Comparison of ENCODE assay signal across 22 cellular contexts in the genomic region with DNA sequence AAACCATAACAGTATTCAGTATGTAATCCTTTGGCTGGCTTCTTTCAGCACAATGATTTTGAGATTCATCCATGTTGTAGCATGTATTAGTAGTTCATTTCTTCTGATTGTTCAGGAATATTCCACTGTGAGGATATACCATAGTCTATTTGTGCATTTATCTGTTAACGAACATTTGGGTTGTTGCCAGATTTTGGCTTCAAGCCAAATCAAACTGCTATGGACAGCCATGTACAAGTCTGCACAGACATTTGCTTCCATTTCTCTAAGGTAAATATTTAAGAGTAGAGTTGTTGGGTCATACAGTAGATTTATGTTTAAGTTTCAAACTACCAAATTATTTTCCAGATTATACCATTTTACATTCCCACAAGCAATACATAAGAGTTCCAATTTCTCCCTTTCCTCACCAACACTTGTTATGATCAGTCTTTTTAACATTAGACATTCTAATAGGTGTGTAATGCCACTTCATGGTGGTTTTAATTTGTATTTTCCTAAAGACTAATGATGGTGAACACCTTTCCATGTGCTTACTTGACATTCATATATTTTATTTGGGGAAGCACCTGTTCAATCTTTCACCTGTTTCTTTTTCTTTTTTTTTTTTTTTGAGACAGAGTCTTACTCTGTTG. TPM values are rescaled to one million over a fixed set of nuclear protein-coding genes. Genes with fewer than 3 reads are reported as not detected.
DNase-seq lines count a peak whose midpoint lies in the region; ATAC-seq, FAIRE-seq and TF ChIP-seq lines count a peak whose summit lies in the region.
"Had no signal": no experiment of that assay in that cellular context is flagged by ENCODE, and none has a peak within 500 bp of the region (broad histone marks: within the 10 kb centered on the region; RNA-seq: fewer than 3 reads in every experiment).

No MANE protein-coding gene starts in this region.

- H3K79me2 ChIP-seq in GM23248 (ENCODE audit: insufficient read depth) (no peaks in the 10 kb centered on the region), K562 (ENCODE audit: control insufficient read depth, insufficient read depth, low read length) (no peaks in the 10 kb centered on the region)

- H4K20me1 ChIP-seq in GM23248 (ENCODE audit: insufficient read depth), result no peaks in the 10 kb centered on the region
- H4K20me1 ChIP-seq in K562 (replicated peaks; ENCODE audit: control insufficient read depth, insufficient read depth, low read length), result no peaks in the 10 kb centered on the region

- H3K9me3 ChIP-seq in GM23248 (ENCODE audit: low read depth), result no peaks in the 10 kb centered on the region
- no peaks in the 10 kb centered on the region for H3K9me3 ChIP-seq in HEK293 (ENCODE audit: control insufficient read depth, insufficient read depth, low read depth, low read length)
- H3K9me3 ChIP-seq in K562 (replicated peaks; ENCODE audit: control insufficient read depth, insufficient read depth, low read depth, low read length), result no peaks in the 10 kb centered on the region
- H3K9me3 ChIP-seq in prostate gland, result no peaks in the 10 kb centered on the region
- no peaks in the 10 kb centered on the region for H3K9me3 ChIP-seq in ovary
- H3K9me3 ChIP-seq: BE2C, Caco-2 had no signal

- no peak for ATAC-seq in K562
- ATAC-seq: GM12878, GM23338 had no signal

- 96 to 100% methylated on average over 1 of the region's 1 CpG for WGBS in GM23248 (ENCODE audit: low coverage in 1 of 2, low lambda C conversion rate in 2 of 2, missing lambda C conversion rate in 2 of 2), 2 experiments
- WGBS in K562 (ENCODE audit: insufficient coverage, low coverage, missing lambda C conversion rate), result 8% methylated on average over 1 of the region's 1 CpG
- WGBS in prostate gland, result 35% methylated on average over 1 of the region's 1 CpG
- 59 to 81% (median 59%) methylated on average over 1 of the region's 1 CpG for WGBS in ovary, 3 donors

- no peaks in the 10 kb centered on the region for H3K9me1 ChIP-seq in K562 (ENCODE audit: control insufficient read depth, insufficient read depth, low read length)

- H2AFZ ChIP-seq in GM23248, result no peak overlapping the region
- no peak overlapping the region for H2AFZ ChIP-seq in K562 (ENCODE audit: low read depth, low read length)
- H2AFZ ChIP-seq: GM23338 had no signal

- H3K4me1 ChIP-seq in GM23248 (ENCODE audit: insufficient read depth) (no peaks in the 10 kb centered on the region), HEK293 (ENCODE audit: control insufficient read depth, insufficient read depth, low read length) (no peaks in the 10 kb centered on the region), K562 (replicated peaks in 1 of 2; ENCODE audit: control insufficient read depth in 2 of 2, insufficient read depth in 2 of 2, low read length in 2 of 2) (no peaks in the 10 kb centered on the region), prostate gland (replicated peaks) (peaks cover 19% of the 10 kb centered on the region), ovary (ENCODE audit: insufficient read depth) (no peaks in the 10 kb centered on the region)
- H3K4me1 ChIP-seq: BE2C, Caco-2 had no signal

- H3K36me3 ChIP-seq in GM23248 (ENCODE audit: low read depth) (peaks cover 4% of the 10 kb centered on the region; the same call in 1 of the 2 replicates), HEK293 (ENCODE audit: control insufficient read depth in 2 of 2, insufficient read depth in 1 of 2, low read length in 2 of 2) (peaks cover 0 to 14% of the 10 kb centered on the region in 2 experiments; a peak in 1 of 3 replicates), K562 (ENCODE audit: control insufficient read depth, insufficient read depth, low read length) (no peaks in the 10 kb centered on the region), prostate gland (no peaks in the 10 kb centered on the region), ovary (no peaks in the 10 kb centered on the region)

- no peak for TF ChIP-seq RAD21 in K562 (CRISPR knock-in tag; conservative IDR thresholded peaks at IDR 0.05 in 1 of 2, IDR thresholded peaks at IDR 0.05 in 1 of 2)

- CTCF ChIA-PET in HEK293 (lab: Yijun Ruan, JAX) (no interaction called here), K562 (lab: Yijun Ruan, JAX; ENCODE audit: low intra/inter-chr PET ratio) (no interaction called here)

- no TSS peak for BruUV-seq in K562 (replicated peaks; lab: Mats Ljungman, UMichigan)

- DNase-seq in GM23248 (peak; percentile 1), K562 (ENCODE audit: extremely low read depth in 1 of 4, low spot score in 3 of 4) (no peak), prostate gland (ENCODE audit: low spot score) (peak; percentile 40), ovary (no peak), DMS53 (lab: John Stamatoyannopoulos, UW) (no peak)
- DNase-seq: ACHN; BE2C; C1 segment of cervical spinal cord; Caco-2; CD4-positive, CD25-positive, alpha-beta regulatory T cell; DND-41; EL; HCEC 1CT; HFFc6; KBM-7 had no signal

- intact Hi-C loops in K562 (cut with micrococcal nuclease), result no loop called here
- intact Hi-C loops in prostate gland (cut with DNase I), result no loop called here
- intact Hi-C loops in ovary (cut with DNase I), result no loop called here

- TF ChIP-seq EP300 in K562 (IDR thresholded peaks at IDR 0.05; ENCODE audit: low read length), result no peak
- no peak for TF ChIP-seq EP300 in ovary (IDR thresholded peaks at IDR 0.05)

- no peaks in the 10 kb centered on the region for H3K9me2 ChIP-seq in GM23248 (ENCODE audit: insufficient read depth)

- no peak for TF ChIP-seq POLR2A in K562 (conservative IDR thresholded peaks at IDR 0.05)
- no peak for TF ChIP-seq POLR2A in prostate gland (IDR thresholded peaks at IDR 0.05)
- TF ChIP-seq POLR2A in ovary (IDR thresholded peaks at IDR 0.05), result no peak

- H3F3A ChIP-seq in GM23248 (ENCODE audit: insufficient read depth), result no peaks in the 10 kb centered on the region

- H3K4me2 ChIP-seq in GM23248 (ENCODE audit: unreplicated experiment) (no peak overlapping the region), K562 (ENCODE audit: insufficient read depth, low read length) (no peak overlapping the region)
- H3K4me2 ChIP-seq: GM23338 had no signal

- in situ Hi-C loops in GM23248 (cut with MboI), result no loop called here
- in situ Hi-C loops in K562 (cut with MboI), result no loop called here

- POLR2A ChIA-PET in HEK293 (lab: Yijun Ruan, JAX), result no interaction called here
- POLR2A ChIA-PET in K562 (lab: Yijun Ruan, JAX), result no interaction called here

- H3K9ac ChIP-seq in GM23248 (no peak overlapping the region), K562 (ENCODE audit: insufficient read depth in 1 of 2, low read depth in 2 of 2, low read length in 2 of 2) (no peak overlapping the region)

- H3K27ac ChIP-seq in GM23248, result no peak overlapping the region
- H3K27ac ChIP-seq in HEK293 (ENCODE audit: extremely low read depth, low read depth, low read length), result no peak overlapping the region
- no peak overlapping the region for H3K27ac ChIP-seq in K562 (ENCODE audit: extremely low read depth, low read depth, low read length)
- no peak overlapping the region for H3K27ac ChIP-seq in prostate gland
- no peak overlapping the region for H3K27ac ChIP-seq in ovary
- H3K27ac ChIP-seq: HL-60 had no signal

- H3K27me3 ChIP-seq in GM23248 (replicated peaks; ENCODE audit: insufficient read depth) (no peaks in the 10 kb centered on the region), K562 (ENCODE audit: control insufficient read depth in 2 of 2, insufficient read depth in 2 of 2, low read length in 2 of 2) (peaks cover 0 to 4% of the 10 kb centered on the region in 2 experiments; a peak in 2 of 5 replicates), prostate gland (replicated peaks; ENCODE audit: insufficient read depth) (no peaks in the 10 kb centered on the region), ovary (no peaks in the 10 kb centered on the region)
- H3K27me3 ChIP-seq: BE2C had no signal

- TF ChIP-seq CTCF in HEK293 (tag by site-specific recombination; IDR thresholded peaks at IDR 0.05), result no peak
- no peak for TF ChIP-seq CTCF in K562 (IDR thresholded peaks at IDR 0.05 in 2 of 3, conservative IDR thresholded peaks at IDR 0.05 in 1 of 3; ENCODE audit: insufficient read depth in 2 of 3, low read depth in 1 of 3, low read length in 3 of 3)
- TF ChIP-seq CTCF in prostate gland (IDR thresholded peaks at IDR 0.05), result no peak
- no peak for TF ChIP-seq CTCF in ovary (IDR thresholded peaks at IDR 0.05)

- FAIRE-seq in K562 (lab: Jason Lieb, UNC), result no peak
- FAIRE-seq: A204.1, D721Med, GM12878, H54 had no signal

- H3K4me3 ChIP-seq in GM23248, result no peak overlapping the region
- no peak overlapping the region for H3K4me3 ChIP-seq in HEK293 (ENCODE audit: low read depth, low read length)
- no peak overlapping the region for H3K4me3 ChIP-seq in K562
- no peak overlapping the region for H3K4me3 ChIP-seq in prostate gland
- H3K4me3 ChIP-seq in ovary, result no peak overlapping the region
- H3K4me3 ChIP-seq: GM12878, GM23338 had no signal

RNA-seq across cellular contexts. Expression of gene ZFYVE21, which starts 56.6 kb away (rescaled TPM):
- 60.3 and 77.4 TPM in 2 replicates for total RNA-seq in GM23248 (2014; rRNA removed; shearing (Covaris generic))
- polyA plus RNA-seq in GM23248 (2016; fragmentation: Nextera tagmentation; extraction: Ambion mirVana) (112 and 120 TPM in 2 replicates), K562 (2011; rRNA removed) (23.1 and 24.3 TPM in 2 replicates), K562 (2014; fragmentation: Illumina TruSeq; extraction: Trizol) (11.9 and 14.4 TPM in 2 replicates), K562 (2014; fragmentation: Nextera tagmentation; extraction: Ambion mirVana) (1 to 10 TPM in 1 of 2 experiments, under 1 TPM in 1; 0.90 to 2.8 TPM), K562 (2014; rRNA removed) (23.1 and 25.5 TPM in 2 replicates), ovary (100 to 1,000 TPM in 1 of 2 donors, 10 to 100 TPM in 1; 81.8 to 111 TPM)
- total RNA-seq in K562 (2011; cell fraction: chromatin; rRNA removed; ENCODE audit: low replicate concordance), result 79.0 and 151 TPM in 2 replicates
- total RNA-seq in K562 (2011; cell fraction: nucleolus; rRNA removed), result 69.2 and 87.8 TPM in 2 replicates
- 66.9 and 68.4 TPM in 2 replicates for total RNA-seq in K562 (2011; cell fraction: nucleoplasm; rRNA removed)
- total RNA-seq in K562 (2014; rRNA removed) (16.3 and 21.1 TPM in 2 replicates), K562 (2014; rRNA removed; fragmentation: Illumina TruSeq; extraction: Trizol) (9.9 and 11.8 TPM in 2 replicates), K562 (2015; rRNA removed; fragmentation: Illumina TruSeq; extraction: Trizol) (15.0 and 15.6 TPM in 2 replicates), K562 (2021) (17.1 and 18.0 TPM in 2 replicates), prostate gland (100 to 1,000 TPM; 162 to 215 TPM), ovary (100 to 1,000 TPM in 1 of 7 donors, 10 to 100 TPM in 6; 75.6 to 110 (median 83.1) TPM)
- 27.7 and 35.5 TPM in 2 replicates for polyA plus RNA-seq in K562 (2011; cell fraction: cytosol; rRNA removed)
- polyA plus RNA-seq in K562 (2011; cell fraction: nucleus; rRNA removed), result 44.1 and 51.8 TPM in 2 replicates
- 15.8 and 16.8 TPM in 2 replicates for polyA plus RNA-seq in K562 (2012)
- polyA minus RNA-seq in K562 (2011; rRNA and poly(A)+ RNA removed), result 9.3 and 9.5 TPM in 2 replicates
- polyA minus RNA-seq in K562 (2011; cell fraction: cytosol; rRNA and poly(A)+ RNA removed), result 17.4 and 20.7 TPM in 2 replicates
- polyA minus RNA-seq in K562 (2011; cell fraction: nucleus; rRNA and poly(A)+ RNA removed), result 16.2 and 17.8 TPM in 2 replicates

RNA-seq across cellular contexts. Expression of gene XRCC3, which starts 56.9 kb away (rescaled TPM):
- 19.1 and 20.3 TPM in 2 replicates for total RNA-seq in GM23248 (2014; rRNA removed; shearing (Covaris generic))
- polyA plus RNA-seq in GM23248 (2016; fragmentation: Nextera tagmentation; extraction: Ambion mirVana), result 4.0 and 4.9 TPM in 2 replicates
- total RNA-seq in K562 (2011; cell fraction: chromatin; rRNA removed; ENCODE audit: low replicate concordance), result 101 and 113 TPM in 2 replicates
- 61.2 and 62.1 TPM in 2 replicates for total RNA-seq in K562 (2011; cell fraction: nucleolus; rRNA removed)
- total RNA-seq in K562 (2011; cell fraction: nucleoplasm; rRNA removed), result 38.5 and 51.0 TPM in 2 replicates
- 46.1 and 54.1 TPM in 2 replicates for total RNA-seq in K562 (2014; rRNA removed)
- 30.2 TPM in 2 replicates for total RNA-seq in K562 (2014; rRNA removed; fragmentation: Illumina TruSeq; extraction: Trizol)
- total RNA-seq in K562 (2015; rRNA removed; fragmentation: Illumina TruSeq; extraction: Trizol), result 25.7 and 30.3 TPM in 2 replicates
- 38.2 and 41.3 TPM in 2 replicates for total RNA-seq in K562 (2021)
- 19.0 and 24.3 TPM in 2 replicates for polyA plus RNA-seq in K562 (2011; rRNA removed)
- 25.1 and 35.1 TPM in 2 replicates for polyA plus RNA-seq in K562 (2011; cell fraction: cytosol; rRNA removed)
- 39.2 and 66.6 TPM in 2 replicates for polyA plus RNA-seq in K562 (2011; cell fraction: nucleus; rRNA removed)
- polyA plus RNA-seq in K562 (2012), result 27.2 and 37.1 TPM in 2 replicates
- polyA plus RNA-seq in K562 (2014; fragmentation: Illumina TruSeq; extraction: Trizol), result 44.5 and 59.3 TPM in 2 replicates
- polyA plus RNA-seq in K562 (2014; fragmentation: Nextera tagmentation; extraction: Ambion mirVana), result under 1 TPM; 0.34 to 0.38 TPM
- polyA plus RNA-seq in K562 (2014; rRNA removed), result 39.9 and 44.1 TPM in 2 replicates
- 15.4 and 24.3 TPM in 2 replicates for polyA minus RNA-seq in K562 (2011; rRNA and poly(A)+ RNA removed)
- 17.7 and 17.8 TPM in 2 replicates for polyA minus RNA-seq in K562 (2011; cell fraction: cytosol; rRNA and poly(A)+ RNA removed)
- polyA minus RNA-seq in K562 (2011; cell fraction: nucleus; rRNA and poly(A)+ RNA removed), result 19.2 and 19.5 TPM in 2 replicates
- 10 to 100 TPM; 24.7 to 33.2 TPM for total RNA-seq in prostate gland
- total RNA-seq in ovary, result 1 to 10 TPM; 1.4 to 8.5 (median 2.9) TPM
- polyA plus RNA-seq in ovary, result 1 to 10 TPM; 3.7 to 4.5 TPM

Comparison
In these comparisons a context has a peak if more than half of its experiments do, and no peak if none do; other contexts are left out.
1. DNase-seq: peak in GM23248 (single experiment) and prostate gland (single experiment); none in K562 (0 of 4), ovary (0 of 5) and DMS53 (single experiment).